34 cellular contexts compared by ENCODE assay signal in genomic region chr3:22471557-22471956, GRCh38.
"Had no signal": no experiment of that assay in that cellular context is flagged by ENCODE, and none has a peak within 500 bp of the region (broad histone marks: within the 10 kb centered on the region; RNA-seq: fewer than 3 reads in every experiment).

No MANE protein-coding gene starts in this region.

- H3K4me3 ChIP-seq: MG63 had no signal

- H3K27me3 ChIP-seq: MG63 had no signal

- H3K36me3 ChIP-seq: MG63 had no signal

- H3K9me3 ChIP-seq: MG63 had no signal

- DNase-seq: Karpas-422, Kasumi-1, KG1, MG63, MM.1S, MV-4-11, NCI-H1048, NCI-H1092, NCI-H1092 treated with DMSO at 0.1 percent for 48 hours, NCI-H1105, NCI-H1105 treated with DMSO at 0.1 percent for 48 hours, NCI-H1417, NCI-H1417 treated with DMSO at 0.1 percent for 48 hours, NCI-H1436, NCI-H1436 treated with DMSO at 0.1 percent for 48 hours, NCI-H146, NCI-H1694, NCI-H1694 treated with DMSO at 0.1 percent for 48 hours, NCI-H187, NCI-H187 treated with DMSO at 0.1 percent for 48 hours, NCI-H1930, NCI-H2029, NCI-H2029 treated with DMSO at 0.1 percent for 48 hours, NCI-H2081, NCI-H2081 treated with DMSO at 0.1 percent for 48 hours, NCI-H2107, NCI-H2171, NCI-H2171 treated with DMSO at 0.1 percent for 48 hours, NCI-H2227 treated with DMSO at 0.1 percent for 48 hours, NCI-H226, NCI-H345, NCI-H446, NCI-H446 treated with DMSO at 0.1 percent for 48 hours had no signal

- H3K27ac ChIP-seq: KMS-11 had no signal

- H3K9ac ChIP-seq: KMS-11 had no signal

- H3K4me2 ChIP-seq: KMS-11 had no signal
